ENCODE assay signal across 33 cellular contexts in the genomic region with DNA sequence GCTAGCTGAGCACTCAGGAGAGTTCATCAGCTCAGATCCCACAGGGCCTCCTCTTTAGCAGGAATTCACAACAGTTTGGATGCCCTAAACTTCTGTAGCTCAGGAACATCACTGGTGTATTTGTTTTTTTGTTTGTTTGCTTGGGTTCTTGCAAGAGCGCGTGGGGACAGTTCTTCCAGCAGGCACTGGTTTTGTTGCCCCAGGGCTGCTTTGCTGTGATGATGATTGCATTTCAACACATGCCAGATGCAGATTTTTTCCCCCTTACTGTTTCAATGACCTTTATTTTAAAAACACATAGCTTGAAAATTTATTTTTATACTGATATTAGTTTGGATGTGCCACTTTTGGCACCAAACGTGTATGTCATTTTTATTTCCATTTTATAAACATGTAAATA.
"Had no signal": no experiment of that assay in that cellular context is flagged by ENCODE, and none has a peak within 500 bp of the region (broad histone marks: within the 10 kb centered on the region; RNA-seq: fewer than 3 reads in every experiment).

No MANE protein-coding gene starts in this region.

- H3K27ac ChIP-seq: ascending aorta, cardiac muscle cell, coronary artery, neutrophil, ovary, right lobe of liver, thoracic aorta, uterus, WERI-Rb-1 had no signal

- H3K4me1 ChIP-seq: ascending aorta, right lobe of liver, uterus had no signal

- H3K27ac Mint-ChIP-seq: activated CD4-positive, alpha-beta memory T cell treated with anti-CD3 and anti-CD28 coated beads for 36 hours; activated CD4-positive, alpha-beta T cell treated with anti-CD3 and anti-CD28 coated beads, Interleukin-2, amount 10 ng/mL, durations not matched to agents 24 days and 14 days; activated naive CD4-positive, alpha-beta T cell treated with anti-CD3 and anti-CD28 coated beads for 36 hours; activated naive CD8-positive, alpha-beta T cell treated with anti-CD3 and anti-CD28 coated beads for 36 hours; activated T-helper 1 cell treated with anti-CD3 and anti-CD28 coated beads, Interleukin-12 subunit alpha, Interleukin-12 subunit beta, Interleukin-2, Interleukin-4 antibody, amounts not matched to agents 30 ng/mL and 10 ng/mL and 1 ng/mL, durations not matched to agents 14 hours and 24 hours and 36 hours; brain; effector memory CD8-positive, alpha-beta T cell; immature natural killer cell; naive B cell; nephron progenitor cell; progenitor cell of endocrine pancreas; T-cell; T-helper 2 cell treated with Interferon-gamma antibody and Interleukin-4, amounts not matched to agents 5 μg/mL and 100 μg/mL, for 36 hours; type B pancreatic cell had no signal

- H3K4me3 Mint-ChIP-seq: activated CD4-positive, alpha-beta memory T cell treated with anti-CD3 and anti-CD28 coated beads for 36 hours; activated CD4-positive, alpha-beta T cell treated with anti-CD3 and anti-CD28 coated beads, Interleukin-2, amount 10 ng/mL, durations not matched to agents 24 days and 14 days; activated naive CD4-positive, alpha-beta T cell treated with anti-CD3 and anti-CD28 coated beads for 36 hours; activated naive CD8-positive, alpha-beta T cell treated with anti-CD3 and anti-CD28 coated beads for 36 hours; activated T-helper 1 cell treated with anti-CD3 and anti-CD28 coated beads, Interleukin-12 subunit alpha, Interleukin-12 subunit beta, Interleukin-2, Interleukin-4 antibody, amounts not matched to agents 30 ng/mL and 10 ng/mL and 1 ng/mL, durations not matched to agents 14 hours and 24 hours and 36 hours; brain; effector memory CD8-positive, alpha-beta T cell; immature natural killer cell; naive B cell; nephron progenitor cell; T-cell; T-helper 2 cell treated with Interferon-gamma antibody and Interleukin-4, amounts not matched to agents 5 μg/mL and 100 μg/mL, for 36 hours; type B pancreatic cell had no signal

- H3K27me3 Mint-ChIP-seq: activated CD4-positive, alpha-beta memory T cell treated with anti-CD3 and anti-CD28 coated beads for 36 hours; activated CD4-positive, alpha-beta T cell treated with anti-CD3 and anti-CD28 coated beads, Interleukin-2, amount 10 ng/mL, durations not matched to agents 24 days and 14 days; activated naive CD8-positive, alpha-beta T cell treated with anti-CD3 and anti-CD28 coated beads for 36 hours; brain; effector memory CD8-positive, alpha-beta T cell; naive B cell; progenitor cell of endocrine pancreas; T-cell; type B pancreatic cell had no signal

- H3K27me3 ChIP-seq: ascending aorta, cardiac muscle cell, neutrophil, ovary, right lobe of liver, uterus had no signal

- H3K9me3 ChIP-seq: ascending aorta, neutrophil, ovary, right lobe of liver, thoracic aorta, uterus had no signal

- H3K4me1 Mint-ChIP-seq: activated CD4-positive, alpha-beta T cell treated with anti-CD3 and anti-CD28 coated beads, Interleukin-2, amount 10 ng/mL, durations not matched to agents 24 days and 14 days; activated naive CD8-positive, alpha-beta T cell treated with anti-CD3 and anti-CD28 coated beads for 36 hours; brain; immature natural killer cell; naive B cell; nephron progenitor cell; T-cell had no signal

- H3K9me3 Mint-ChIP-seq: activated CD4-positive, alpha-beta memory T cell treated with anti-CD3 and anti-CD28 coated beads for 36 hours; activated CD4-positive, alpha-beta T cell treated with anti-CD3 and anti-CD28 coated beads, Interleukin-2, amount 10 ng/mL, durations not matched to agents 24 days and 14 days; activated naive CD4-positive, alpha-beta T cell treated with anti-CD3 and anti-CD28 coated beads for 36 hours; activated naive CD8-positive, alpha-beta T cell treated with anti-CD3 and anti-CD28 coated beads for 36 hours; activated T-helper 1 cell treated with anti-CD3 and anti-CD28 coated beads, Interleukin-12 subunit alpha, Interleukin-12 subunit beta, Interleukin-2, Interleukin-4 antibody, amounts not matched to agents 30 ng/mL and 10 ng/mL and 1 ng/mL, durations not matched to agents 14 hours and 24 hours and 36 hours; brain; effector memory CD8-positive, alpha-beta T cell; immature natural killer cell; naive B cell; nephron progenitor cell; T-cell; T-helper 2 cell treated with Interferon-gamma antibody and Interleukin-4, amounts not matched to agents 5 μg/mL and 100 μg/mL, for 36 hours; type B pancreatic cell had no signal

- DNase-seq: activated CD4-positive, alpha-beta memory T cell treated with anti-CD3 and anti-CD28 coated beads for 36 hours; activated CD4-positive, alpha-beta T cell treated with anti-CD3 and anti-CD28 coated beads, Interleukin-2, amount 10 ng/mL, durations not matched to agents 24 days and 14 days; activated effector memory CD4-positive, alpha-beta T cell treated with anti-CD3 and anti-CD28 coated beads, Interleukin-2, amount 50 U/mL, for 16 hours; activated naive CD4-positive, alpha-beta T cell treated with anti-CD3 and anti-CD28 coated beads for 36 hours; activated naive CD8-positive, alpha-beta T cell treated with anti-CD3 and anti-CD28 coated beads for 36 hours; effector memory CD8-positive, alpha-beta T cell; head of caudate nucleus; hippocampal formation; immature natural killer cell; kidney; left colon; mammary epithelial cell; naive B cell; nephron progenitor cell; ovary; right lobe of liver; stimulated activated CD4-positive, alpha-beta T cell treated with anti-CD3 and anti-CD28 coated beads, Interleukin-12 subunit alpha, Interleukin-12 subunit beta, amount 100 ng/mL, for 4 hours; stimulated activated CD4-positive, alpha-beta T cell treated with anti-CD3 and anti-CD28 coated beads, Interleukin-4, amount 100 ng/mL, for 1 hour; stimulated activated naive CD8-positive, alpha-beta T cell treated with anti-CD3 and anti-CD28 coated beads, Interleukin-15, Interleukin-2, amounts not matched to agents 100 U/mL and 50 U/mL, for 24 hours; T-cell; uterus; WERI-Rb-1 had no signal

- H3K4me3 ChIP-seq: ascending aorta, cardiac muscle cell, coronary artery, ovary, right lobe of liver, skin epidermis, thoracic aorta, uterus had no signal
